In genomic region chr13:51697855-51698254, GRCh38 we compare ENCODE assay signal across 17 cellular contexts.
"Had no signal": no experiment of that assay in that cellular context is flagged by ENCODE, and none has a peak within 500 bp of the region (broad histone marks: within the 10 kb centered on the region; RNA-seq: fewer than 3 reads in every experiment).

No MANE protein-coding gene starts in this region.

- H3K27ac ChIP-seq: gastrocnemius medialis, heart right ventricle, neutrophil, sigmoid colon had no signal

- H3K36me3 ChIP-seq: gastrocnemius medialis, neutrophil, sigmoid colon had no signal

- H3K9me3 ChIP-seq: gastrocnemius medialis, neutrophil, sigmoid colon, SK-N-SH had no signal

- DNase-seq: activated CD4-positive, alpha-beta T cell treated with anti-CD3 and anti-CD28 coated beads for 48 hours; activated CD8-positive, alpha-beta memory T cell treated with anti-CD3 and anti-CD28 coated beads for 24 hours; activated naive CD4-positive, alpha-beta T cell treated with anti-CD3 and anti-CD28 coated beads, Interleukin-2, amount 10 ng/mL, durations not matched to agents 7 days and 5 days; activated T-cell treated with anti-CD3 and anti-CD28 coated beads for 4 hours; amniotic stem cell; dorsolateral prefrontal cortex; gastrocnemius medialis; heart right ventricle; naive thymus-derived CD4-positive, alpha-beta T cell; sigmoid colon; SK-N-SH; stimulated activated CD4-positive, alpha-beta T cell treated with anti-CD3 and anti-CD28 coated beads, Interleukin-2, amount 100 ng/mL, for 48 hours; stimulated activated naive CD4-positive, alpha-beta T cell treated with Interleukin-2 at 50 U/mL for 16 hours had no signal

- H3K9ac ChIP-seq: SK-N-SH had no signal

- H3K4me1 ChIP-seq: gastrocnemius medialis, sigmoid colon had no signal

- H3K27me3 ChIP-seq: dorsolateral prefrontal cortex, gastrocnemius medialis, heart right ventricle, neutrophil, sigmoid colon had no signal

- H3K4me3 ChIP-seq: dorsolateral prefrontal cortex, gastrocnemius medialis, heart right ventricle, lung, sigmoid colon had no signal

- ATAC-seq: activated T-helper 17 cell treated with anti-CD3 and anti-CD28 coated beads, Interleukin-2, amount 50 U/mL, for 72 hours; gastrocnemius medialis; naive thymus-derived CD4-positive, alpha-beta T cell; WTC11 had no signal

- H3K4me2 ChIP-seq: SK-N-SH had no signal
